ENCODE assay signal across 8 cellular contexts in genomic region chr6:121436966-121437756, GRCh38. TPM values are rescaled to one million over a fixed set of nuclear protein-coding genes. Genes with fewer than 3 reads are reported as not detected.
DNase-seq lines count a peak whose midpoint lies in the region; ATAC-seq and TF ChIP-seq lines count a peak whose summit lies in the region.

No MANE protein-coding gene starts in this region.

- ATAC-seq in gastroesophageal sphincter (peak; percentile 40), HG02571 (IDR thresholded peaks at IDR 0.05; ENCODE audit: unreplicated experiment) (no peak), GM18505 (IDR thresholded peaks at IDR 0.05; ENCODE audit: unreplicated experiment) (no peak)

- peaks cover 43% of the 10 kb centered on the region for H3K27me3 Mint-ChIP-seq in activated T-helper 2 cell treated with anti-CD3 and anti-CD28 coated beads, Interferon-gamma antibody, Interleukin-2, Interleukin-4, amounts not matched to agents 10 μg/mL and 5 μg/mL and 100 μg/mL, durations not matched to agents 14 hours and 24 hours and 36 hours (ENCODE audit: low read depth)

- H3K4me3 Mint-ChIP-seq in activated T-helper 2 cell treated with anti-CD3 and anti-CD28 coated beads, Interferon-gamma antibody, Interleukin-2, Interleukin-4, amounts not matched to agents 10 μg/mL and 5 μg/mL and 100 μg/mL, durations not matched to agents 14 hours and 24 hours and 36 hours (ENCODE audit: low read depth), result peak overlapping the region; percentile 74

- no peaks in the 10 kb centered on the region for H3K36me3 ChIP-seq in gastroesophageal sphincter
- H3K36me3 ChIP-seq in neuron (ENCODE audit: insufficient read depth, low read length), result no peaks in the 10 kb centered on the region

- DNase-seq in activated CD8-positive, alpha-beta memory T cell treated with anti-CD3 and anti-CD28 coated beads for 24 hours, result peak; percentile 63
- no peak for DNase-seq in activated CD8-positive, alpha-beta memory T cell treated with anti-CD3 and anti-CD28 coated beads, Interleukin-2, amount 50 U/mL, for 4 hours
- DNase-seq in activated T-helper 2 cell treated with anti-CD3 and anti-CD28 coated beads, Interferon-gamma antibody, Interleukin-2, Interleukin-4, amounts not matched to agents 10 μg/mL and 5 μg/mL and 100 μg/mL, durations not matched to agents 14 hours and 24 hours and 36 hours (ENCODE audit: low spot score), result no peak
- DNase-seq in T-helper 9 cell, result no peak

- peak in 1 of 2 donors; percentile 2 for TF ChIP-seq POLR2A in gastroesophageal sphincter (IDR thresholded peaks at IDR 0.05)
- no peak for TF ChIP-seq POLR2A in GM18505 (IDR thresholded peaks at IDR 0.05; ENCODE audit: borderline replicate concordance, extremely low read depth, insufficient read depth, insufficient read length)

- no peak for TF ChIP-seq CTCF in gastroesophageal sphincter (IDR thresholded peaks at IDR 0.05)

- H3K36me3 Mint-ChIP-seq in activated T-helper 2 cell treated with anti-CD3 and anti-CD28 coated beads, Interferon-gamma antibody, Interleukin-2, Interleukin-4, amounts not matched to agents 10 μg/mL and 5 μg/mL and 100 μg/mL, durations not matched to agents 14 hours and 24 hours and 36 hours (ENCODE audit: low read depth), result no peaks in the 10 kb centered on the region

- H3K9me3 ChIP-seq in gastroesophageal sphincter (no peaks in the 10 kb centered on the region), neuron (ENCODE audit: low read length) (no peaks in the 10 kb centered on the region)

- H3K27me3 ChIP-seq in gastroesophageal sphincter (no peaks in the 10 kb centered on the region), neuron (ENCODE audit: insufficient read depth, low read length) (no peaks in the 10 kb centered on the region)

- peaks cover 12% of the 10 kb centered on the region for H3K4me1 Mint-ChIP-seq in activated T-helper 2 cell treated with anti-CD3 and anti-CD28 coated beads, Interferon-gamma antibody, Interleukin-2, Interleukin-4, amounts not matched to agents 10 μg/mL and 5 μg/mL and 100 μg/mL, durations not matched to agents 14 hours and 24 hours and 36 hours (ENCODE audit: low read depth)

- WGBS in gastroesophageal sphincter (ENCODE audit: low coverage in 1 of 2), 2 donors, result 0% methylated on average over 12 to 18 of the region's 41 CpGs

- no peaks in the 10 kb centered on the region for H3K9me3 Mint-ChIP-seq in activated T-helper 2 cell treated with anti-CD3 and anti-CD28 coated beads, Interferon-gamma antibody, Interleukin-2, Interleukin-4, amounts not matched to agents 10 μg/mL and 5 μg/mL and 100 μg/mL, durations not matched to agents 14 hours and 24 hours and 36 hours

- peak overlapping the region; percentile 83 for H2AFZ ChIP-seq in neuron (ENCODE audit: low read depth, low read length)

- intact Hi-C loops in activated T-helper 2 cell treated with anti-CD3 and anti-CD28 coated beads, Interferon-gamma antibody, Interleukin-2, Interleukin-4, amounts not matched to agents 10 μg/mL and 5 μg/mL and 100 μg/mL, durations not matched to agents 14 hours and 24 hours and 36 hours (cut with micrococcal nuclease), result loop anchor here (2.0 to 10.0 kb wide), 2 partner anchors 412 to 598 kb away; no protein-coding TSS in a partner anchor

- H3K4me3 ChIP-seq in gastroesophageal sphincter (peak overlapping the region; percentile 58 to 99), neuron (ENCODE audit: low read length) (peak overlapping the region; percentile 58)

- H3K4me1 ChIP-seq in gastroesophageal sphincter (peaks cover 2 to 48% (median 3%) of the 10 kb centered on the region in 3 donors), neuron (ENCODE audit: insufficient read depth, low read length) (peaks cover 19% of the 10 kb centered on the region)

- no peak overlapping the region for H3K27ac Mint-ChIP-seq in activated T-helper 2 cell treated with anti-CD3 and anti-CD28 coated beads, Interferon-gamma antibody, Interleukin-2, Interleukin-4, amounts not matched to agents 10 μg/mL and 5 μg/mL and 100 μg/mL, durations not matched to agents 14 hours and 24 hours and 36 hours

- TF ChIP-seq EP300 in gastroesophageal sphincter (IDR thresholded peaks at IDR 0.05), result no peak

- H3K27ac ChIP-seq in gastroesophageal sphincter, result peak overlapping the region; percentile 86 to 98 (median 90)

RNA-seq across cellular contexts. Expression of gene GJA1, which starts 1.7 kb away (rescaled TPM):
- total RNA-seq in activated T-helper 2 cell treated with anti-CD3 and anti-CD28 coated beads, Interferon-gamma antibody, Interleukin-2, Interleukin-4, amounts not matched to agents 10 μg/mL and 5 μg/mL and 100 μg/mL, durations not matched to agents 14 hours and 24 hours and 36 hours, result not detected in 2 replicates
- total RNA-seq in gastroesophageal sphincter, result 100 to 1,000 TPM; 134 to 468 (median 297) TPM

Comparison
In these comparisons a context has a peak if more than half of its experiments do, and no peak if none do; other contexts are left out.
1. RNA of gene GJA1, which starts 1.7 kb away (total RNA-seq): 134 to 468 TPM in gastroesophageal sphincter; not detected in activated T-helper 2 cell treated with anti-CD3 and anti-CD28 coated beads, Interferon-gamma antibody, Interleukin-2, Interleukin-4, amounts not matched to agents 10 μg/mL and 5 μg/mL and 100 μg/mL, durations not matched to agents 14 hours and 24 hours and 36 hours; every median in the first group is over 100 times any median in the second.